8 cellular contexts compared by ENCODE assay signal in genomic region chr1:54298284-54299033, GRCh38.
DNase-seq lines count a peak whose midpoint lies in the region; TF ChIP-seq lines count a peak whose summit lies in the region.

No MANE protein-coding gene starts in this region.

- TF ChIP-seq POLR2A in uterus (IDR thresholded peaks at IDR 0.05): no peak

- no peaks in the 10 kb centered on the region for H3K27me3 ChIP-seq in muscle layer of duodenum (ENCODE audit: low read depth, low read length)
- no peaks in the 10 kb centered on the region for H3K27me3 ChIP-seq in uterus

- peak overlapping the region; percentile 80 for H3K27ac Mint-ChIP-seq in activated naive CD4-positive, alpha-beta T cell treated with anti-CD3 and anti-CD28 coated beads, Interleukin-2, amount 50 U/mL, for 24 hours

- no peaks in the 10 kb centered on the region for H3K9me3 ChIP-seq in muscle layer of duodenum (ENCODE audit: control insufficient read depth in 1 of 2, low read length in 2 of 2)
- H3K9me3 ChIP-seq in uterus: no peaks in the 10 kb centered on the region

- no peaks in the 10 kb centered on the region for H3K36me3 Mint-ChIP-seq in activated naive CD4-positive, alpha-beta T cell treated with anti-CD3 and anti-CD28 coated beads, Interleukin-2, amount 50 U/mL, for 24 hours

- intact Hi-C loops in uterus (cut with DNase I; ENCODE audit: low total_unique reads): no loop called here

- H3K27me3 Mint-ChIP-seq in activated naive CD4-positive, alpha-beta T cell treated with anti-CD3 and anti-CD28 coated beads, Interleukin-2, amount 50 U/mL, for 24 hours: no peaks in the 10 kb centered on the region

- H3K27ac ChIP-seq in muscle layer of duodenum (ENCODE audit: low read length) (peak overlapping the region; percentile 41), uterus (peak overlapping the region; percentile 71 to 72)

- H3K4me3 ChIP-seq in choroid plexus epithelial cell (ENCODE audit: low read depth, low read length): no peak overlapping the region
- H3K4me3 ChIP-seq in muscle layer of duodenum (ENCODE audit: low read depth in 1 of 2, low read length in 2 of 2): no peak overlapping the region
- H3K4me3 ChIP-seq in uterus: no peak overlapping the region

- TF ChIP-seq CTCF in choroid plexus epithelial cell (conservative IDR thresholded peaks at IDR 0.05; ENCODE audit: low read depth, low read length): no peak
- TF ChIP-seq CTCF in uterus (IDR thresholded peaks at IDR 0.05): no peak

- H3K4me3 Mint-ChIP-seq in activated naive CD4-positive, alpha-beta T cell treated with anti-CD3 and anti-CD28 coated beads, Interleukin-2, amount 50 U/mL, for 24 hours: no peak overlapping the region

- no peak for DNase-seq in activated naive CD4-positive, alpha-beta T cell (lab: John Stamatoyannopoulos, UW)
- DNase-seq in choroid plexus epithelial cell (ENCODE audit: low read depth): peak; percentile 52
- DNase-seq in uterus: no peak
- no peak for DNase-seq in A172 (ENCODE audit: low spot score)
- no peak for DNase-seq in activated CD4-positive, alpha-beta T cell treated with anti-CD3 and anti-CD28 coated beads for 4 hours
- no peak for DNase-seq in T-helper 9 cell

- H3K4me1 ChIP-seq in muscle layer of duodenum (ENCODE audit: control insufficient read depth in 1 of 2, insufficient read depth in 2 of 2, low read length in 2 of 2): peaks cover 21 to 55% of the 10 kb centered on the region in 2 donors
- H3K4me1 ChIP-seq in uterus: peaks cover 0 to 12% of the 10 kb centered on the region in 2 donors

- no peaks in the 10 kb centered on the region for H3K9me3 Mint-ChIP-seq in activated naive CD4-positive, alpha-beta T cell treated with anti-CD3 and anti-CD28 coated beads, Interleukin-2, amount 50 U/mL, for 24 hours

- H3K36me3 ChIP-seq in muscle layer of duodenum (ENCODE audit: control insufficient read depth in 1 of 2, insufficient read depth in 2 of 2, low read length in 2 of 2) (no peaks in the 10 kb centered on the region), uterus (no peaks in the 10 kb centered on the region)

- H3K4me1 Mint-ChIP-seq in activated naive CD4-positive, alpha-beta T cell treated with anti-CD3 and anti-CD28 coated beads, Interleukin-2, amount 50 U/mL, for 24 hours: peaks cover 90% of the 10 kb centered on the region
